Comparison of ENCODE assay signal across 14 cellular contexts in the genomic region with DNA sequence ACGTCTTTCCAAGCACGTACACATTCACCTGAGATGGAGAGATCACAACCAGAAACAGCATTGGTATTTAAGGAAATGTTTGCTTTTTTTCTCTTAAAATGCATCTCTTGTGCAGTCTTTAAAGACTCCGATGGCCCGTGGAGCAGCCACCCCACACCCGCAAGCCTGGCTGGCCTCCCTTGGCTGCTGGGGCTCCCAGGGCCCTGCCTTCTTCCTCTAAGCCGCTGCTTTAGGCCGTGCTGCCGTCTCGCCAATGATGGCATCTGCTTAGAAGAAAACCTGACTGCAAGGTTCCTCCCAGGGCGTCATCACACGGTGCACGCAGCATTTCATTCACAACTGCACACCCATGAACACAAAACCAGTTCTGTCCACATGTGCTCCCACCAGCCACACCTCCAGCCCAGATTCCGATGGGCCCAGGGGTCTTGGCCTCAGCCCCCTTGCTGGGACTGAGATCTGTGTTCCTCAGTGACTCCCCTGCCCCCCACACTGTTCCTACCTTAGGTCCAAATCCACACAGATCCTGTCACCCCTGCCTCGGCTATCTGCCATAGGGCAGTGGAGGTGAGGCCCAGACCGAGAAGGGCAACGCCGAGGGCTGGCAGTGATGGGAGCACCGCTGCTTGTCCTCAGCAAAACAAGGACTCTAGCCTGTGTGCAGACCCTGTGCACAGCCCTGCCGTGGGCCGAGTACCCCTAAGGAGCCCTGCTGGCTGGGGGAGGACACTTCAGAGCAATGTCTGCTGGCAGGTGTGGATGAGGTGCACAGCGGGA.
"Had no signal": no experiment of that assay in that cellular context is flagged by ENCODE, and none has a peak within 500 bp of the region (broad histone marks: within the 10 kb centered on the region; RNA-seq: fewer than 3 reads in every experiment).

No MANE protein-coding gene starts in this region.

- H3K27ac ChIP-seq: foreskin keratinocyte, hepatocyte, parathyroid adenoma, spleen had no signal

- DNase-seq: activated CD4-positive, alpha-beta T cell treated with anti-CD3 and anti-CD28 coated beads, Interleukin-2, amount 10 ng/mL, durations not matched to agents 7 days and 5 days; activated CD8-positive, alpha-beta memory T cell treated with anti-CD3 and anti-CD28 coated beads, Interleukin-2, amount 50 U/mL, for 4 hours; activated CD8-positive, alpha-beta T cell treated with anti-CD3 and anti-CD28 coated beads, Interleukin-2, amount 10 ng/mL, durations not matched to agents 7 days and 5 days; amygdala; dorsolateral prefrontal cortex; foreskin keratinocyte; midbrain; spleen; stimulated activated naive CD4-positive, alpha-beta T cell had no signal

- H3K4me1 ChIP-seq: foreskin keratinocyte, parathyroid adenoma had no signal

- H3K4me2 ChIP-seq: hepatocyte had no signal

- H3K27ac Mint-ChIP-seq: activated naive CD8-positive, alpha-beta T cell had no signal

- H3K27me3 Mint-ChIP-seq: activated CD4-positive, alpha-beta T cell treated with anti-CD3 and anti-CD28 coated beads, Interleukin-2, amount 10 ng/mL, durations not matched to agents 7 days and 5 days; activated naive CD8-positive, alpha-beta T cell had no signal

- H3K4me3 ChIP-seq: dorsolateral prefrontal cortex, hepatocyte, lung, spleen had no signal

- ATAC-seq: activated CD4-positive, CD25-positive, alpha-beta regulatory T cell treated with anti-CD3 and anti-CD28 coated beads, Interleukin-2, amount 50 U/mL, for 24 hours; activated CD8-positive, alpha-beta T cell treated with anti-CD3 and anti-CD28 coated beads, Interleukin-2, amount 10 ng/mL, durations not matched to agents 7 days and 5 days; foreskin keratinocyte had no signal

- H3K4me3 Mint-ChIP-seq: activated CD4-positive, alpha-beta T cell treated with anti-CD3 and anti-CD28 coated beads, Interleukin-2, amount 10 ng/mL, durations not matched to agents 7 days and 5 days; activated CD8-positive, alpha-beta T cell treated with anti-CD3 and anti-CD28 coated beads, Interleukin-2, amount 10 ng/mL, durations not matched to agents 7 days and 5 days; activated naive CD8-positive, alpha-beta T cell had no signal

- H3K36me3 Mint-ChIP-seq: activated naive CD8-positive, alpha-beta T cell had no signal

- H3K9me3 Mint-ChIP-seq: activated CD4-positive, alpha-beta T cell treated with anti-CD3 and anti-CD28 coated beads, Interleukin-2, amount 10 ng/mL, durations not matched to agents 7 days and 5 days had no signal

- H3K27me3 ChIP-seq: dorsolateral prefrontal cortex, foreskin keratinocyte, hepatocyte, spleen had no signal

- H3K9ac ChIP-seq: parathyroid adenoma had no signal
